1 cellular context compared by ENCODE assay signal in the genomic region with DNA sequence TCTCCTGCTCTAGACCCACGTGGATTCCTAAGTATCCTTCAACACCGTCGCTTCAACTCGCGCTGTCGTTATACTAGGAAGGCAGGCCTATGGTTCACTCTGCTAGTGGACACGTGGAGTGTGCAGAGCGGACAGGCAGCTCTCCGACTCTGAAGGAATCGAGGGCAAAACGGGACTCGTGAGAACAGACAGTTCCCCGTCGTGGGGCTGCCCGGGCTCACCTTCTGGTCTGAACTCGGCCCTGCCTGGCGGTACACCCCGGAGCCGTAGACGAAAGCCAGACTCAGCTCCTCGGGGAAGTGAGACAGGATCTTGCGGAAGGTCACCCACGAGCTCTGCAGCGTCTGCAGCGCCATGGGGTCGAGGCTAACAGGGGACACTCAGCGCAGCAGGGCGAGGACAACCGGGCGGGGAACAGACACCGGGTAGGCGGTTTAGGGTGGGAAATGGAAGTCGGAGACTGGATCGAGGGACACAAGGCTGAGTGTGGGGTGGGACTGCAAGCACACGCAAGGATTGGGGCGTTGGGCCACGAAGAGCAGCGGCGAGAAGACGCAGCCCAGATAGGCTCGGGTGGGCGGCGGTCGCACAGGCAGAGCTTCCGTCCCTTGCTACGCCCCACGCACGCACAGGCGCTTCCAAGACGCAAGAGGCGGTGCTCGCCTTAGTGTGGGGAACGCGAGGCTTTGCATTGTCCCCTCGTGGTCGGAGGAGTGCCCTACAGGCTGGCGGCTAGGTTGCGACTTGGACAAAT.
TF ChIP-seq lines count a peak whose summit lies in the region.

A gene with protein sequence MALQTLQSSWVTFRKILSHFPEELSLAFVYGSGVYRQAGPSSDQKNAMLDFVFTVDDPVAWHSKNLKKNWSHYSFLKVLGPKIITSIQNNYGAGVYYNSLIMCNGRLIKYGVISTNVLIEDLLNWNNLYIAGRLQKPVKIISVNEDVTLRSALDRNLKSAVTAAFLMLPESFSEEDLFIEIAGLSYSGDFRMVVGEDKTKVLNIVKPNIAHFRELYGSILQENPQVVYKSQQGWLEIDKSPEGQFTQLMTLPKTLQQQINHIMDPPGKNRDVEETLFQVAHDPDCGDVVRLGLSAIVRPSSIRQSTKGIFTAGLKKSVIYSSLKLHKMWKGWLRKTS (minus strand): TSS at position 605 of the 754 bp plus-strand sequence. CDS start 249 bp downstream, at position 356.

TF ChIP-seq in K562, 482 proteins besides CTCF, POLR2A, EP300 and RAD21 (continued from another document and continues in another):
- TF ChIP-seq KDM5B (IDR thresholded peaks at IDR 0.05; ENCODE audit: insufficient replicate concordance, low read depth, low read length) (peak; percentile 94), ZNF583 (CRISPR knock-in tag; IDR thresholded peaks at IDR 0.05) (no peak), CREM (IDR thresholded peaks at IDR 0.05; ENCODE audit: low read depth) (peak; percentile 93), SIN3A (IDR thresholded peaks at IDR 0.05; ENCODE audit: borderline replicate concordance in 2 of 2, control insufficient read depth in 1 of 2, low read depth in 2 of 2, low read length in 2 of 2) (peak; percentile 62 to 80; a peak in 2 of 4 replicates), GTF2E2 (tag; IDR thresholded peaks at IDR 0.05) (peak; percentile 89; the same call in 1 of the 2 replicates), ZC3H4 (CRISPR knock-in tag; IDR thresholded peaks at IDR 0.05; ENCODE audit: borderline replicate concordance) (0 out of 2 replicates have a peak, but pooled peaks have one; percentile 21), MTF1 (CRISPR knock-in tag; IDR thresholded peaks at IDR 0.05; ENCODE audit: borderline replicate concordance) (no peak), KAT7 (CRISPR knock-in tag; IDR thresholded peaks at IDR 0.05; ENCODE audit: borderline replicate concordance) (peak; percentile 39; the same call in 1 of the 2 replicates), STAT5B (CRISPR knock-in tag; IDR thresholded peaks at IDR 0.05) (no peak), MTA1 (IDR thresholded peaks at IDR 0.05; ENCODE audit: borderline replicate concordance) (0 out of 2 replicates have a peak, but pooled peaks have one; percentile 66), ZC3H8 (IDR thresholded peaks at IDR 0.05) (no peak), BRD9 (IDR thresholded peaks at IDR 0.05; ENCODE audit: low read depth, partially characterized antibody) (peak; percentile 28), RBFOX2 (IDR thresholded peaks at IDR 0.05; ENCODE audit: low read depth, low read length) (peak; percentile 90), ZNF232 (CRISPR knock-in tag; IDR thresholded peaks at IDR 0.05) (peak; percentile 91), NCOA6 (IDR thresholded peaks at IDR 0.05) (peak; percentile 92), NEUROD1 (IDR thresholded peaks at IDR 0.05; ENCODE audit: borderline replicate concordance, low read depth, low read length, partially characterized antibody) (peak; percentile 80), GTF2F1 (IDR thresholded peaks at IDR 0.05; ENCODE audit: low read depth, low read length) (peak; percentile 82; the same call in 1 of the 2 replicates), EWSR1 (IDR thresholded peaks at IDR 0.05; ENCODE audit: borderline replicate concordance, low read depth, partially characterized antibody) (no peak), SPI1 (IDR thresholded peaks at IDR 0.05; ENCODE audit: borderline replicate concordance, low read depth, low read length) (0 out of 2 replicates have a peak, but pooled peaks have one; percentile 12), ZZZ3 (IDR thresholded peaks at IDR 0.05) (0 out of 2 replicates have a peak, but pooled peaks have one; percentile 39), ESRRB (CRISPR knock-in tag; IDR thresholded peaks at IDR 0.05; ENCODE audit: borderline replicate concordance) (no peak), TEAD4 (IDR thresholded peaks at IDR 0.05; ENCODE audit: low read length) (peak; percentile 35; the same call in 1 of the 2 replicates), TEAD4 (CRISPR knock-in tag; IDR thresholded peaks at IDR 0.05; ENCODE audit: borderline replicate concordance) (no peak), SMC3 (conservative IDR thresholded peaks at IDR 0.05; ENCODE audit: insufficient read depth, low read depth, low read length) (0 out of 2 replicates have a peak, but pooled peaks have one; percentile 40), HCFC1 (IDR thresholded peaks at IDR 0.05; ENCODE audit: low read depth, low read length) (peak; percentile 78), SIX5 (IDR thresholded peaks at IDR 0.05; ENCODE audit: borderline replicate concordance in 1 of 2, insufficient read depth in 1 of 2, low read depth in 1 of 2, low read length in 2 of 2) (no peak), ZNF12 (CRISPR knock-in tag; IDR thresholded peaks at IDR 0.05) (0 out of 2 replicates have a peak, but pooled peaks have one; percentile 20), ZBTB17 (CRISPR knock-in tag; IDR thresholded peaks at IDR 0.05) (no peak; the same call in 1 of the 2 replicates), RBM22 (IDR thresholded peaks at IDR 0.05; ENCODE audit: low read depth, low read length, poor library complexity, severe bottlenecking) (no peak), CHD1 (IDR thresholded peaks at IDR 0.05; ENCODE audit: low read length) (peak; percentile 54), TAF7 (tag; IDR thresholded peaks at IDR 0.05) (peak; percentile 83), MBD2 (IDR thresholded peaks at IDR 0.05; ENCODE audit: borderline replicate concordance, low read depth) (peak; percentile 76), RBM39 (optimal IDR thresholded peaks at IDR 0.05; ENCODE audit: low read depth, low read length) (peak; percentile 18), GABPB1 (CRISPR knock-in tag; IDR thresholded peaks at IDR 0.05) (peak; percentile 80), PTBP1 (IDR thresholded peaks at IDR 0.05; ENCODE audit: low read depth, low read length) (no peak), PML (IDR thresholded peaks at IDR 0.05; ENCODE audit: low read length) (peak; percentile 74), BHLHE40 (IDR thresholded peaks at IDR 0.05; ENCODE audit: low read length) (peak; percentile 83)
- TF ChIP-seq, protein P1, sequence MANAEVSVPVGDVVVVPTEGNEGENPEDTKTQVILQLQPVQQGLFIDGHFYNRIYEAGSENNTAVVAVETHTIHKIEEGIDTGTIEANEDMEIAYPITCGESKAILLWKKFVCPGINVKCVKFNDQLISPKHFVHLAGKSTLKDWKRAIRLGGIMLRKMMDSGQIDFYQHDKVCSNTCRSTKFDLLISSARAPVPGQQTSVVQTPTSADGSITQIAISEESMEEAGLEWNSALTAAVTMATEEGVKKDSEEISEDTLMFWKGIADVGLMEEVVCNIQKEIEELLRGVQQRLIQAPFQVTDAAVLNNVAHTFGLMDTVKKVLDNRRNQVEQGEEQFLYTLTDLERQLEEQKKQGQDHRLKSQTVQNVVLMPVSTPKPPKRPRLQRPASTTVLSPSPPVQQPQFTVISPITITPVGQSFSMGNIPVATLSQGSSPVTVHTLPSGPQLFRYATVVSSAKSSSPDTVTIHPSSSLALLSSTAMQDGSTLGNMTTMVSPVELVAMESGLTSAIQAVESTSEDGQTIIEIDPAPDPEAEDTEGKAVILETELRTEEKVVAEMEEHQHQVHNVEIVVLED (CRISPR knock-in tag; IDR thresholded peaks at IDR 0.05): peak; percentile 100
- TF ChIP-seq, protein P2, sequence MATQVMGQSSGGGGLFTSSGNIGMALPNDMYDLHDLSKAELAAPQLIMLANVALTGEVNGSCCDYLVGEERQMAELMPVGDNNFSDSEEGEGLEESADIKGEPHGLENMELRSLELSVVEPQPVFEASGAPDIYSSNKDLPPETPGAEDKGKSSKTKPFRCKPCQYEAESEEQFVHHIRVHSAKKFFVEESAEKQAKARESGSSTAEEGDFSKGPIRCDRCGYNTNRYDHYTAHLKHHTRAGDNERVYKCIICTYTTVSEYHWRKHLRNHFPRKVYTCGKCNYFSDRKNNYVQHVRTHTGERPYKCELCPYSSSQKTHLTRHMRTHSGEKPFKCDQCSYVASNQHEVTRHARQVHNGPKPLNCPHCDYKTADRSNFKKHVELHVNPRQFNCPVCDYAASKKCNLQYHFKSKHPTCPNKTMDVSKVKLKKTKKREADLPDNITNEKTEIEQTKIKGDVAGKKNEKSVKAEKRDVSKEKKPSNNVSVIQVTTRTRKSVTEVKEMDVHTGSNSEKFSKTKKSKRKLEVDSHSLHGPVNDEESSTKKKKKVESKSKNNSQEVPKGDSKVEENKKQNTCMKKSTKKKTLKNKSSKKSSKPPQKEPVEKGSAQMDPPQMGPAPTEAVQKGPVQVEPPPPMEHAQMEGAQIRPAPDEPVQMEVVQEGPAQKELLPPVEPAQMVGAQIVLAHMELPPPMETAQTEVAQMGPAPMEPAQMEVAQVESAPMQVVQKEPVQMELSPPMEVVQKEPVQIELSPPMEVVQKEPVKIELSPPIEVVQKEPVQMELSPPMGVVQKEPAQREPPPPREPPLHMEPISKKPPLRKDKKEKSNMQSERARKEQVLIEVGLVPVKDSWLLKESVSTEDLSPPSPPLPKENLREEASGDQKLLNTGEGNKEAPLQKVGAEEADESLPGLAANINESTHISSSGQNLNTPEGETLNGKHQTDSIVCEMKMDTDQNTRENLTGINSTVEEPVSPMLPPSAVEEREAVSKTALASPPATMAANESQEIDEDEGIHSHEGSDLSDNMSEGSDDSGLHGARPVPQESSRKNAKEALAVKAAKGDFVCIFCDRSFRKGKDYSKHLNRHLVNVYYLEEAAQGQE (CRISPR knock-in tag; IDR thresholded peaks at IDR 0.05; ENCODE audit: low read depth): peak; percentile 44; the same call in 1 of the 2 replicates
- TF ChIP-seq, protein P3, sequence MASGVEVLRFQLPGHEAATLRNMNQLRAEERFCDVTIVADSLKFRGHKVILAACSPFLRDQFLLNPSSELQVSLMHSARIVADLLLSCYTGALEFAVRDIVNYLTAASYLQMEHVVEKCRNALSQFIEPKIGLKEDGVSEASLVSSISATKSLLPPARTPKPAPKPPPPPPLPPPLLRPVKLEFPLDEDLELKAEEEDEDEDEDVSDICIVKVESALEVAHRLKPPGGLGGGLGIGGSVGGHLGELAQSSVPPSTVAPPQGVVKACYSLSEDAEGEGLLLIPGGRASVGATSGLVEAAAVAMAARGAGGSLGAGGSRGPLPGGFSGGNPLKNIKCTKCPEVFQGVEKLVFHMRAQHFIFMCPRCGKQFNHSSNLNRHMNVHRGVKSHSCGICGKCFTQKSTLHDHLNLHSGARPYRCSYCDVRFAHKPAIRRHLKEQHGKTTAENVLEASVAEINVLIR (CRISPR knock-in tag; IDR thresholded peaks at IDR 0.05): peak; percentile 65; the same call in 1 of the 2 replicates
- TF ChIP-seq, protein P4, sequence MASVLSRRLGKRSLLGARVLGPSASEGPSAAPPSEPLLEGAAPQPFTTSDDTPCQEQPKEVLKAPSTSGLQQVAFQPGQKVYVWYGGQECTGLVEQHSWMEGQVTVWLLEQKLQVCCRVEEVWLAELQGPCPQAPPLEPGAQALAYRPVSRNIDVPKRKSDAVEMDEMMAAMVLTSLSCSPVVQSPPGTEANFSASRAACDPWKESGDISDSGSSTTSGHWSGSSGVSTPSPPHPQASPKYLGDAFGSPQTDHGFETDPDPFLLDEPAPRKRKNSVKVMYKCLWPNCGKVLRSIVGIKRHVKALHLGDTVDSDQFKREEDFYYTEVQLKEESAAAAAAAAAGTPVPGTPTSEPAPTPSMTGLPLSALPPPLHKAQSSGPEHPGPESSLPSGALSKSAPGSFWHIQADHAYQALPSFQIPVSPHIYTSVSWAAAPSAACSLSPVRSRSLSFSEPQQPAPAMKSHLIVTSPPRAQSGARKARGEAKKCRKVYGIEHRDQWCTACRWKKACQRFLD (CRISPR knock-in tag; IDR thresholded peaks at IDR 0.05): 0 out of 2 replicates have a peak, but pooled peaks have one; percentile 11
- TF ChIP-seq, protein P5, sequence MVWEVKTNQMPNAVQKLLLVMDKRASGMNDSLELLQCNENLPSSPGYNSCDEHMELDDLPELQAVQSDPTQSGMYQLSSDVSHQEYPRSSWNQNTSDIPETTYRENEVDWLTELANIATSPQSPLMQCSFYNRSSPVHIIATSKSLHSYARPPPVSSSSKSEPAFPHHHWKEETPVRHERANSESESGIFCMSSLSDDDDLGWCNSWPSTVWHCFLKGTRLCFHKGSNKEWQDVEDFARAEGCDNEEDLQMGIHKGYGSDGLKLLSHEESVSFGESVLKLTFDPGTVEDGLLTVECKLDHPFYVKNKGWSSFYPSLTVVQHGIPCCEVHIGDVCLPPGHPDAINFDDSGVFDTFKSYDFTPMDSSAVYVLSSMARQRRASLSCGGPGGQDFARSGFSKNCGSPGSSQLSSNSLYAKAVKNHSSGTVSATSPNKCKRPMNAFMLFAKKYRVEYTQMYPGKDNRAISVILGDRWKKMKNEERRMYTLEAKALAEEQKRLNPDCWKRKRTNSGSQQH (CRISPR knock-in tag; IDR thresholded peaks at IDR 0.05): peak; percentile 29; the same call in 1 of the 2 replicates
- TF ChIP-seq, protein P6, sequence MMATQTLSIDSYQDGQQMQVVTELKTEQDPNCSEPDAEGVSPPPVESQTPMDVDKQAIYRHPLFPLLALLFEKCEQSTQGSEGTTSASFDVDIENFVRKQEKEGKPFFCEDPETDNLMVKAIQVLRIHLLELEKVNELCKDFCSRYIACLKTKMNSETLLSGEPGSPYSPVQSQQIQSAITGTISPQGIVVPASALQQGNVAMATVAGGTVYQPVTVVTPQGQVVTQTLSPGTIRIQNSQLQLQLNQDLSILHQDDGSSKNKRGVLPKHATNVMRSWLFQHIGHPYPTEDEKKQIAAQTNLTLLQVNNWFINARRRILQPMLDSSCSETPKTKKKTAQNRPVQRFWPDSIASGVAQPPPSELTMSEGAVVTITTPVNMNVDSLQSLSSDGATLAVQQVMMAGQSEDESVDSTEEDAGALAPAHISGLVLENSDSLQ (IDR thresholded peaks at IDR 0.05): peak; percentile 32
- TF ChIP-seq, protein P7, sequence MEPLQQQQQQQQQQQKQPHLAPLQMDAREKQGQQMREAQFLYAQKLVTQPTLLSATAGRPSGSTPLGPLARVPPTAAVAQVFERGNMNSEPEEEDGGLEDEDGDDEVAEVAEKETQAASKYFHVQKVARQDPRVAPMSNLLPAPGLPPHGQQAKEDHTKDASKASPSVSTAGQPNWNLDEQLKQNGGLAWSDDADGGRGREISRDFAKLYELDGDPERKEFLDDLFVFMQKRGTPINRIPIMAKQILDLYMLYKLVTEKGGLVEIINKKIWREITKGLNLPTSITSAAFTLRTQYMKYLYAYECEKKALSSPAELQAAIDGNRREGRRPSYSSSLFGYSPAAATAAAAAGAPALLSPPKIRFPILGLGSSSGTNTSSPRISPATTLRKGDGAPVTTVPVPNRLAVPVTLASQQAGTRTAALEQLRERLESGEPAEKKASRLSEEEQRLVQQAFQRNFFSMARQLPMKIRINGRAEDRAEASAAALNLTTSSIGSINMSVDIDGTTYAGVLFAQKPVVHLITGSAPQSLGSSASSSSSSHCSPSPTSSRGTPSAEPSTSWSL (CRISPR knock-in tag; IDR thresholded peaks at IDR 0.05; ENCODE audit: borderline replicate concordance): no peak
- TF ChIP-seq, protein P8, sequence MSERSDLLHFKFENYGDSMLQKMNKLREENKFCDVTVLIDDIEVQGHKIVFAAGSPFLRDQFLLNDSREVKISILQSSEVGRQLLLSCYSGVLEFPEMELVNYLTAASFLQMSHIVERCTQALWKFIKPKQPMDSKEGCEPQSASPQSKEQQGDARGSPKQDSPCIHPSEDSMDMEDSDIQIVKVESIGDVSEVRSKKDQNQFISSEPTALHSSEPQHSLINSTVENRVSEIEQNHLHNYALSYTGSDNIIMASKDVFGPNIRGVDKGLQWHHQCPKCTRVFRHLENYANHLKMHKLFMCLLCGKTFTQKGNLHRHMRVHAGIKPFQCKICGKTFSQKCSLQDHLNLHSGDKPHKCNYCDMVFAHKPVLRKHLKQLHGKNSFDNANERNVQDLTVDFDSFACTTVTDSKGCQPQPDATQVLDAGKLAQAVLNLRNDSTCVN (CRISPR knock-in tag; IDR thresholded peaks at IDR 0.05): no peak
- TF ChIP-seq, protein P9, sequence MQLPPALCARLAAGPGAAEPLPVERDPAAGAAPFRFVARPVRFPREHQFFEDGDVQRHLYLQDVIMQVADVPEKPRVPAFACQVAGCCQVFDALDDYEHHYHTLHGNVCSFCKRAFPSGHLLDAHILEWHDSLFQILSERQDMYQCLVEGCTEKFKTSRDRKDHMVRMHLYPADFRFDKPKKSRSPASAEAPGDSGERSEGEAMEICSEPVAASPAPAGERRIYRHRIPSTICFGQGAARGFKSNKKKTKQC (CRISPR knock-in tag; IDR thresholded peaks at IDR 0.05): peak; percentile 91; the same call in 1 of the 2 replicates
